Comparison of ENCODE assay signal across 12 cellular contexts in the genomic region with DNA sequence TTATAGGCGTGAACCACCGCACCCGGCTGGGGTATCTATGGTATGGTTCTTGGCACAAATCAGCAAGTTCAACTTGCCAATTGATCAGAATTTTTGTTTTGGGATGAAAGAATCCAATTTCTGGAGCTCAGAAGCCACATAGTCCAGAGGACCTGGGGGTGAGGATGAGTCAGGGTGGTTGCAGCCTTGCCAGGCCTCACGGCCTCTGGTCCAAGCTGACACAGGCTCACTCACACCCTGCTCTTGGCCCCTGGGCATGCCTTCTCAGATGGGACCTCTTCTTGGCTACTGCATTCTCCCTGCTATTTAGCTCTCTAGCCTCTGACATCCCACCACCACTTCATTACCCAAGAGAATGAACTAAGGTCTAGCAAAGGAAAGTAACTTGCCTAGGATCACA. TPM values are rescaled to one million over a fixed set of nuclear protein-coding genes. Genes with fewer than 3 reads are reported as not detected.
A peak's percentile ranks its signal among the peaks of the same experiment; 100 is the strongest.
DNase-seq lines count a peak whose midpoint lies in the region; ATAC-seq and TF ChIP-seq lines count a peak whose summit lies in the region.
"Had no signal": no experiment of that assay in that cellular context is flagged by ENCODE, and none has a peak within 500 bp of the region (broad histone marks: within the 10 kb centered on the region; RNA-seq: fewer than 3 reads in every experiment).

No MANE protein-coding gene starts in this region.

- POLR2A ChIA-PET in naive thymus-derived CD8-positive, alpha-beta T cell (lab: Charles Lee) = interaction anchor here (1.1 to 1.6 kb wide), 2 partner anchors 20 to 156 kb away, joined by 3 to 7 read pairs; no protein-coding TSS in a partner anchor

- no peak overlapping the region for H3K4me3 ChIP-seq in MG63
- no peak overlapping the region for H3K4me3 ChIP-seq in dorsolateral prefrontal cortex
- H3K4me3 ChIP-seq in body of pancreas = no peak overlapping the region

- WGBS in body of pancreas, 2 donors = 91 to 94% methylated on average over 3 to 4 of the region's 4 CpGs

- H3K36me3 ChIP-seq in MG63 = peaks cover 80% of the 10 kb centered on the region
- H3K36me3 ChIP-seq in body of pancreas (replicated peaks in 1 of 2; ENCODE audit: insufficient read depth in 1 of 2, low read depth in 2 of 2) = no peaks in the 10 kb centered on the region

- H3K27ac ChIP-seq in C4-2B = peak overlapping the region; percentile 82; the same call in 1 of the 2 replicates
- H3K27ac ChIP-seq in dorsolateral prefrontal cortex = peak overlapping the region in 58 of 59 donors; percentile 23 to 92 (median 82)
- no peak overlapping the region for H3K27ac ChIP-seq in body of pancreas

- no peak overlapping the region for H3K4me3 Mint-ChIP-seq in naive thymus-derived CD8-positive, alpha-beta T cell

- intact Hi-C loops in dorsolateral prefrontal cortex (cut with DNase I) = no loop called here
- intact Hi-C loops in sciatic nerve (cut with DNase I) = no loop called here
- intact Hi-C loops in body of pancreas (cut with DNase I) = no loop called here

- peak; percentile 33 for ATAC-seq in sciatic nerve
- ATAC-seq in naive thymus-derived CD8-positive, alpha-beta T cell = no peak
- ATAC-seq in body of pancreas = no peak

- no peak for TF ChIP-seq POLR2A in body of pancreas (IDR thresholded peaks at IDR 0.05)

- no peak for TF ChIP-seq CTCF in C4-2B (conservative IDR thresholded peaks at IDR 0.05)
- no peak for TF ChIP-seq CTCF in dorsolateral prefrontal cortex (IDR thresholded peaks at IDR 0.05 in 54 of 56, conservative IDR thresholded peaks at IDR 0.05 in 2 of 56; ENCODE audit: low read depth in 1 of 56, partially characterized antibody in 56 of 56)
- no peak for TF ChIP-seq CTCF in body of pancreas (IDR thresholded peaks at IDR 0.05)

- H3K27me3 ChIP-seq in MG63 = no peaks in the 10 kb centered on the region
- H3K27me3 ChIP-seq in dorsolateral prefrontal cortex = no peaks in the 10 kb centered on the region
- no peaks in the 10 kb centered on the region for H3K27me3 ChIP-seq in body of pancreas

- H3K27me3 Mint-ChIP-seq in naive thymus-derived CD8-positive, alpha-beta T cell = no peaks in the 10 kb centered on the region

- H3K9me3 ChIP-seq in MG63 (no peaks in the 10 kb centered on the region), body of pancreas (no peaks in the 10 kb centered on the region)

- H3K27ac Mint-ChIP-seq in naive thymus-derived CD8-positive, alpha-beta T cell = peak overlapping the region in 1 of 10 donors; percentile 70

- peaks cover 0 to 6% (median 3%) of the 10 kb centered on the region in 3 donors for H3K36me3 Mint-ChIP-seq in naive thymus-derived CD8-positive, alpha-beta T cell

- H3K4me1 ChIP-seq in body of pancreas = peaks cover 16% of the 10 kb centered on the region

- no peaks in the 10 kb centered on the region for H3K9me3 Mint-ChIP-seq in naive thymus-derived CD8-positive, alpha-beta T cell

- peaks cover 5 to 20% (median 16%) of the 10 kb centered on the region in 4 donors for H3K4me1 Mint-ChIP-seq in naive thymus-derived CD8-positive, alpha-beta T cell

- DNase-seq in MG63 (peak; percentile 90), dorsolateral prefrontal cortex (no peak), sciatic nerve (ENCODE audit: low spot score) (no peak), NCI-H510A treated with DMSO at 0.1 percent for 48 hours (lab: John Stamatoyannopoulos, UW) (no peak), SW 1271 (lab: John Stamatoyannopoulos, UW) (no peak), body of pancreas (no peak)
- no peak for DNase-seq in naive thymus-derived CD8-positive, alpha-beta T cell
- DNase-seq: activated CD4-positive, alpha-beta T cell treated with anti-CD3 and anti-CD28 coated beads for 48 hours; GF-D8; stimulated activated CD4-positive, alpha-beta T cell treated with anti-CD3 and anti-CD28 coated beads, Interleukin-2, amount 100 ng/mL, for 24 hours had no signal

RNA-seq across cellular contexts. Expression of gene CAPG, which starts 16.3 kb away (rescaled TPM):
- 283 and 538 TPM in 2 replicates for total RNA-seq in MG63 (2014; rRNA removed; shearing (Covaris generic); ENCODE audit: low replicate concordance)
- total RNA-seq in dorsolateral prefrontal cortex (10 to 100 TPM; 11.3 to 75.2 (median 31.8) TPM), sciatic nerve (60.7 TPM), body of pancreas (10 to 100 TPM; 26.0 to 35.0 TPM)
- total RNA-seq in naive thymus-derived CD8-positive, alpha-beta T cell = 1 to 10 TPM; 5.7 to 8.0 TPM
- 10 to 100 TPM; 15.7 to 18.6 (median 16.8) TPM for polyA plus RNA-seq in naive thymus-derived CD8-positive, alpha-beta T cell

RNA-seq across cellular contexts. Expression of gene SH2D6, which starts 24.7 kb away (rescaled TPM):
- 0.76 and 1.2 TPM in 2 replicates for total RNA-seq in MG63 (2014; rRNA removed; shearing (Covaris generic); ENCODE audit: low replicate concordance)
- total RNA-seq in dorsolateral prefrontal cortex (10 to 100 TPM in 2 of 120 experiments, 1 to 10 TPM in 117, under 1 TPM in 1; 0.96 to 14.2 (median 3.5) TPM), sciatic nerve (0.40 TPM), body of pancreas (10 to 100 TPM in 1 of 2 donors, under 1 TPM in 1; 0.26 to 15.5 TPM)
- total RNA-seq in naive thymus-derived CD8-positive, alpha-beta T cell = 1 to 10 TPM; 1.3 to 2.2 TPM
- polyA plus RNA-seq in naive thymus-derived CD8-positive, alpha-beta T cell = not detected
- total RNA-seq: lung microvascular endothelial cell had no signal

RNA-seq across cellular contexts. Expression of gene ELMOD3, which starts 39.3 kb away (rescaled TPM):
- 3.9 and 25.3 TPM in 2 replicates for total RNA-seq in MG63 (2014; rRNA removed; shearing (Covaris generic); ENCODE audit: low replicate concordance)
- total RNA-seq in dorsolateral prefrontal cortex = 10 to 100 TPM; 17.1 to 43.7 (median 29.2) TPM
- total RNA-seq in sciatic nerve = 29.6 TPM
- total RNA-seq in naive thymus-derived CD8-positive, alpha-beta T cell = 10 to 100 TPM; 27.7 to 29.3 TPM
- 10 to 100 TPM in 2 of 3 donors, 1 to 10 TPM in 1; 6.3 to 14.5 (median 11.8) TPM for polyA plus RNA-seq in naive thymus-derived CD8-positive, alpha-beta T cell
- total RNA-seq in body of pancreas = 10 to 100 TPM; 16.9 to 18.5 TPM

RNA-seq across cellular contexts. Expression of gene RETSAT, which starts 39.5 kb away (rescaled TPM):
- 28.3 and 40.1 TPM in 2 replicates for total RNA-seq in MG63 (2014; rRNA removed; shearing (Covaris generic); ENCODE audit: low replicate concordance)
- total RNA-seq in dorsolateral prefrontal cortex (10 to 100 TPM; 19.8 to 54.2 (median 39.0) TPM), sciatic nerve (42.8 TPM), body of pancreas (10 to 100 TPM; 68.5 to 98.6 TPM)
- 10 to 100 TPM; 21.3 to 25.6 TPM for total RNA-seq in naive thymus-derived CD8-positive, alpha-beta T cell
- 10 to 100 TPM in 1 of 3 donors, 1 to 10 TPM in 2; 6.6 to 15.1 (median 9.9) TPM for polyA plus RNA-seq in naive thymus-derived CD8-positive, alpha-beta T cell

Comparison
In these comparisons a context has a peak if more than half of its experiments do, and no peak if none do; other contexts are left out.
1. H3K27ac ChIP-seq: peak in C4-2B (single experiment) and dorsolateral prefrontal cortex (58 of 59); none in body of pancreas (0 of 4).